ENCODE assay signal across 13 cellular contexts in the genomic region with DNA sequence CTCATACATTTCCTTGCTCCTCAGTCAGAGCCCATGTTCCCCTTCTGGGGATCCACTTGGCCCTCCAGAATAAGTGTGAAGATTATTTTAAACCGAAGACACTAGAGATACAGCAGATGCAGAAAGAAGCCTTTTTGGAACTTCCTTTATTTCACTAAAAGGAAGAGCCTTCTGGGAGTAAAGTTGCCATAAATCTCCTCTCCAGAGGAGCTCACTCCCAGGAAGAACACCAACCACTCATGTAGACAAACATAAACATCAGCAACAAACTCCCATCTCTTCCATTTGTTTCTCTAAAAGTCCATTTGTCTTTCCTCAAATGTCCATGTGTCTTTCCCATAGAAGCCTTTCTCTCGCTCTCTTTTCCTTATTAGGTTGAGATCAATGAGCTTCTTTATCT.
"Had no signal": no experiment of that assay in that cellular context is flagged by ENCODE, and none has a peak within 500 bp of the region (broad histone marks: within the 10 kb centered on the region; RNA-seq: fewer than 3 reads in every experiment).

No MANE protein-coding gene starts in this region.

- H3K9me3 Mint-ChIP-seq: activated CD4-positive, alpha-beta memory T cell treated with anti-CD3 and anti-CD28 coated beads, Interleukin-2, amount 10 ng/mL, durations not matched to agents 7 days and 5 days; activated naive CD8-positive, alpha-beta T cell treated with anti-CD3 and anti-CD28 coated beads, Interleukin-2, amount 10 ng/mL, durations not matched to agents 7 days and 5 days; immature natural killer cell; natural killer cell; stimulated activated naive CD8-positive, alpha-beta T cell treated with anti-CD3 and anti-CD28 coated beads, Interleukin-15, Interleukin-2, amounts not matched to agents 100 ng/mL and 50 ng/mL, for 24 hours; T-helper 2 cell treated with Interferon-gamma antibody and Interleukin-4, amounts not matched to agents 5 μg/mL and 100 μg/mL, for 36 hours had no signal

- ATAC-seq: mucosa of descending colon, natural killer cell had no signal

- H3K36me3 ChIP-seq: ascending aorta, esophagus muscularis mucosa, sigmoid colon had no signal

- H3K27me3 ChIP-seq: ascending aorta, esophagus muscularis mucosa, sigmoid colon had no signal

- H3K9me3 ChIP-seq: ascending aorta, esophagus muscularis mucosa, mucosa of descending colon, sigmoid colon had no signal

- DNase-seq: activated CD4-positive, alpha-beta memory T cell treated with anti-CD3 and anti-CD28 coated beads, Interleukin-2, amount 10 ng/mL, durations not matched to agents 7 days and 5 days; activated gamma-delta T cell; activated naive CD8-positive, alpha-beta T cell treated with anti-CD3 and anti-CD28 coated beads, Interleukin-2, amount 10 ng/mL, durations not matched to agents 7 days and 5 days; activated T-cell treated with anti-CD3 and anti-CD28 coated beads, Interleukin-2, amount 50 U/mL, for 48 hours; immature natural killer cell; mucosa of descending colon; natural killer cell; sigmoid colon; stimulated activated CD4-positive, alpha-beta T cell treated with anti-CD3 and anti-CD28 coated beads, Interleukin-2, amount 100 ng/mL, for 24 hours had no signal

- H3K36me3 Mint-ChIP-seq: activated naive CD8-positive, alpha-beta T cell treated with anti-CD3 and anti-CD28 coated beads, Interleukin-2, amount 10 ng/mL, durations not matched to agents 7 days and 5 days; immature natural killer cell; natural killer cell had no signal

- H3K4me3 ChIP-seq: ascending aorta, esophagus muscularis mucosa, mucosa of descending colon, sigmoid colon had no signal

- H3K4me3 Mint-ChIP-seq: activated CD4-positive, alpha-beta memory T cell treated with anti-CD3 and anti-CD28 coated beads, Interleukin-2, amount 10 ng/mL, durations not matched to agents 7 days and 5 days; activated naive CD8-positive, alpha-beta T cell treated with anti-CD3 and anti-CD28 coated beads, Interleukin-2, amount 10 ng/mL, durations not matched to agents 7 days and 5 days; immature natural killer cell; natural killer cell; stimulated activated naive CD8-positive, alpha-beta T cell treated with anti-CD3 and anti-CD28 coated beads, Interleukin-15, Interleukin-2, amounts not matched to agents 100 ng/mL and 50 ng/mL, for 24 hours; T-helper 2 cell treated with Interferon-gamma antibody and Interleukin-4, amounts not matched to agents 5 μg/mL and 100 μg/mL, for 36 hours had no signal

- H3K27ac ChIP-seq: ascending aorta, esophagus muscularis mucosa, sigmoid colon had no signal

- H3K4me1 Mint-ChIP-seq: activated naive CD8-positive, alpha-beta T cell treated with anti-CD3 and anti-CD28 coated beads, Interleukin-2, amount 10 ng/mL, durations not matched to agents 7 days and 5 days; immature natural killer cell; natural killer cell had no signal

- H3K4me1 ChIP-seq: ascending aorta, esophagus muscularis mucosa, sigmoid colon had no signal

- H3K27me3 Mint-ChIP-seq: activated CD4-positive, alpha-beta memory T cell treated with anti-CD3 and anti-CD28 coated beads, Interleukin-2, amount 10 ng/mL, durations not matched to agents 7 days and 5 days had no signal

- H3K27ac Mint-ChIP-seq: activated CD4-positive, alpha-beta memory T cell treated with anti-CD3 and anti-CD28 coated beads, Interleukin-2, amount 10 ng/mL, durations not matched to agents 7 days and 5 days; activated naive CD8-positive, alpha-beta T cell treated with anti-CD3 and anti-CD28 coated beads, Interleukin-2, amount 10 ng/mL, durations not matched to agents 7 days and 5 days; immature natural killer cell; natural killer cell; stimulated activated naive CD8-positive, alpha-beta T cell treated with anti-CD3 and anti-CD28 coated beads, Interleukin-15, Interleukin-2, amounts not matched to agents 100 ng/mL and 50 ng/mL, for 24 hours; T-helper 2 cell treated with Interferon-gamma antibody and Interleukin-4, amounts not matched to agents 5 μg/mL and 100 μg/mL, for 36 hours had no signal
